In the genomic region with DNA sequence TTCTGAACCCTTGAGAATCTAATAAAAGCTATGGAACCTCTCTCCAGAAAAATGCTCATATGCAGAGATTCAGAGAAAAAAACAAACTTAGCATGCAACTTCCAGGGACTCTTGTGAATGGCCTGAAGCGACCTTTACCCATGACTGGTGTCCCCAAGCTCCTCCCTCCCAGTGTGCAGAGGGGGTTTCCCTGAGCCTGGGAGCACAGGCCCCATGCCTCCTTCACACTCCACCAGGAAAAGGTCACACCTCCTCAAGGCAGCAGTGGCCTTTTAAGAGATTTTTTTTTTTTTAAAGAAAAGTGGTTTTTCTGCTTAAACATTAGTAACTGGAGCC, we compare ENCODE assay signal across 1 cellular context.
TF ChIP-seq lines count a peak whose summit lies in the region.

No MANE protein-coding gene starts in this region.

TF ChIP-seq in GM23338, 12 proteins besides CTCF, POLR2A, EP300 and RAD21 (continued from another document):
- TF ChIP-seq, protein P1, sequence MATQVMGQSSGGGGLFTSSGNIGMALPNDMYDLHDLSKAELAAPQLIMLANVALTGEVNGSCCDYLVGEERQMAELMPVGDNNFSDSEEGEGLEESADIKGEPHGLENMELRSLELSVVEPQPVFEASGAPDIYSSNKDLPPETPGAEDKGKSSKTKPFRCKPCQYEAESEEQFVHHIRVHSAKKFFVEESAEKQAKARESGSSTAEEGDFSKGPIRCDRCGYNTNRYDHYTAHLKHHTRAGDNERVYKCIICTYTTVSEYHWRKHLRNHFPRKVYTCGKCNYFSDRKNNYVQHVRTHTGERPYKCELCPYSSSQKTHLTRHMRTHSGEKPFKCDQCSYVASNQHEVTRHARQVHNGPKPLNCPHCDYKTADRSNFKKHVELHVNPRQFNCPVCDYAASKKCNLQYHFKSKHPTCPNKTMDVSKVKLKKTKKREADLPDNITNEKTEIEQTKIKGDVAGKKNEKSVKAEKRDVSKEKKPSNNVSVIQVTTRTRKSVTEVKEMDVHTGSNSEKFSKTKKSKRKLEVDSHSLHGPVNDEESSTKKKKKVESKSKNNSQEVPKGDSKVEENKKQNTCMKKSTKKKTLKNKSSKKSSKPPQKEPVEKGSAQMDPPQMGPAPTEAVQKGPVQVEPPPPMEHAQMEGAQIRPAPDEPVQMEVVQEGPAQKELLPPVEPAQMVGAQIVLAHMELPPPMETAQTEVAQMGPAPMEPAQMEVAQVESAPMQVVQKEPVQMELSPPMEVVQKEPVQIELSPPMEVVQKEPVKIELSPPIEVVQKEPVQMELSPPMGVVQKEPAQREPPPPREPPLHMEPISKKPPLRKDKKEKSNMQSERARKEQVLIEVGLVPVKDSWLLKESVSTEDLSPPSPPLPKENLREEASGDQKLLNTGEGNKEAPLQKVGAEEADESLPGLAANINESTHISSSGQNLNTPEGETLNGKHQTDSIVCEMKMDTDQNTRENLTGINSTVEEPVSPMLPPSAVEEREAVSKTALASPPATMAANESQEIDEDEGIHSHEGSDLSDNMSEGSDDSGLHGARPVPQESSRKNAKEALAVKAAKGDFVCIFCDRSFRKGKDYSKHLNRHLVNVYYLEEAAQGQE (IDR thresholded peaks at IDR 0.05; ENCODE audit: unreplicated experiment), result no peak
- no peak for TF ChIP-seq JUNB (IDR thresholded peaks at IDR 0.05; ENCODE audit: unreplicated experiment)
TF ChIP-seq in GM23338: peak in this region for 0.
